In genomic region chr1:2145946-2146835, GRCh38 we compare ENCODE assay signal across 19 cellular contexts. TPM values are rescaled to one million over a fixed set of nuclear protein-coding genes. Genes with fewer than 3 reads are reported as not detected.
A peak's percentile ranks its signal among the peaks of the same experiment; 100 is the strongest.
DNase-seq lines count a peak whose midpoint lies in the region; ATAC-seq and TF ChIP-seq lines count a peak whose summit lies in the region.
"Had no signal": no experiment of that assay in that cellular context is flagged by ENCODE, and none has a peak within 500 bp of the region (broad histone marks: within the 10 kb centered on the region; RNA-seq: fewer than 3 reads in every experiment).

No MANE protein-coding gene starts in this region.

- H3K4me3 ChIP-seq in neutrophil (ENCODE audit: low read depth in 1 of 2, low read length in 1 of 2) (peak overlapping the region; percentile 1 to 17), MM.1S (ENCODE audit: low read length) (no peak overlapping the region)
- H3K4me3 ChIP-seq: dorsolateral prefrontal cortex, neural progenitor cell, SJSA1 had no signal

- H3K27me3 ChIP-seq in neutrophil = no peaks in the 10 kb centered on the region
- peaks cover 73% of the 10 kb centered on the region for H3K27me3 ChIP-seq in MM.1S (replicated peaks; ENCODE audit: insufficient read depth, low read length)
- H3K27me3 ChIP-seq: dorsolateral prefrontal cortex, neural progenitor cell, SJSA1 had no signal

- no peak overlapping the region for H3K4me2 ChIP-seq in MM.1S (ENCODE audit: low read depth, low read length)
- H3K4me2 ChIP-seq: neural progenitor cell had no signal

- no peaks in the 10 kb centered on the region for H3K36me3 Mint-ChIP-seq in activated CD8-positive, alpha-beta memory T cell treated with anti-CD3 and anti-CD28 coated beads, Interleukin-2, amount 10 ng/mL, durations not matched to agents 7 days and 5 days
- H3K36me3 Mint-ChIP-seq in activated naive CD4-positive, alpha-beta T cell treated with anti-CD3 and anti-CD28 coated beads, Interleukin-2, amount 50 U/mL, for 72 hours = no peaks in the 10 kb centered on the region
- H3K36me3 Mint-ChIP-seq: neural progenitor cell had no signal

- H3K36me3 ChIP-seq in neutrophil = no peaks in the 10 kb centered on the region
- no peaks in the 10 kb centered on the region for H3K36me3 ChIP-seq in MM.1S (replicated peaks; ENCODE audit: insufficient read depth, low read length)
- H3K36me3 ChIP-seq: neural progenitor cell, SJSA1 had no signal

- no peaks in the 10 kb centered on the region for H4K20me1 ChIP-seq in MM.1S (ENCODE audit: insufficient read depth, low read length)

- peak overlapping the region; percentile 71 for H3K27ac Mint-ChIP-seq in activated CD8-positive, alpha-beta memory T cell treated with anti-CD3 and anti-CD28 coated beads, Interleukin-2, amount 10 ng/mL, durations not matched to agents 7 days and 5 days
- no peak overlapping the region for H3K27ac Mint-ChIP-seq in activated naive CD4-positive, alpha-beta T cell treated with anti-CD3 and anti-CD28 coated beads, Interleukin-2, amount 50 U/mL, for 72 hours
- H3K27ac Mint-ChIP-seq: neural progenitor cell had no signal

- no peaks in the 10 kb centered on the region for H3F3A ChIP-seq in MM.1S (ENCODE audit: insufficient read depth, low read length)

- no peaks in the 10 kb centered on the region for H3K9me3 Mint-ChIP-seq in activated CD8-positive, alpha-beta memory T cell treated with anti-CD3 and anti-CD28 coated beads, Interleukin-2, amount 10 ng/mL, durations not matched to agents 7 days and 5 days (ENCODE audit: low read depth)
- no peaks in the 10 kb centered on the region for H3K9me3 Mint-ChIP-seq in activated naive CD4-positive, alpha-beta T cell treated with anti-CD3 and anti-CD28 coated beads, Interleukin-2, amount 50 U/mL, for 72 hours
- H3K9me3 Mint-ChIP-seq: neural progenitor cell had no signal

- no peaks in the 10 kb centered on the region for H3K79me2 ChIP-seq in MM.1S (ENCODE audit: low read length)

- no peak overlapping the region for H2AFZ ChIP-seq in MM.1S (ENCODE audit: low read length)
- H2AFZ ChIP-seq: neural progenitor cell had no signal

- no peak overlapping the region for H3K4me3 Mint-ChIP-seq in activated CD8-positive, alpha-beta memory T cell treated with anti-CD3 and anti-CD28 coated beads, Interleukin-2, amount 10 ng/mL, durations not matched to agents 7 days and 5 days
- H3K4me3 Mint-ChIP-seq: neural progenitor cell had no signal

- no peak overlapping the region for H3K9ac ChIP-seq in MM.1S (ENCODE audit: low read length)
- H3K9ac ChIP-seq: neural progenitor cell had no signal

- peak; percentile 60 for DNase-seq in activated CD8-positive, alpha-beta memory T cell treated with anti-CD3 and anti-CD28 coated beads, Interleukin-2, amount 10 ng/mL, durations not matched to agents 7 days and 5 days
- no peak for DNase-seq in activated CD8-positive, alpha-beta memory T cell treated with anti-CD3 and anti-CD28 coated beads, Interleukin-2, amount 50 U/mL, for 48 hours
- DNase-seq in Kasumi-1 (lab: John Stamatoyannopoulos, UW) (peak; percentile 57 to 66), MM.1S (no peak)
- DNase-seq in activated naive CD4-positive, alpha-beta T cell treated with anti-CD3 and anti-CD28 coated beads, Interleukin-2, amount 50 U/mL, for 72 hours (ENCODE audit: low spot score in 2 of 2) = no peak
- DNase-seq in activated CD4-positive, CD25-positive, alpha-beta regulatory T cell treated with anti-CD3 and anti-CD28 coated beads, Interleukin-2, amount 50 U/mL, for 72 hours = no peak
- DNase-seq: activated effector memory CD4-positive, alpha-beta T cell treated with anti-CD3 and anti-CD28 coated beads, Interleukin-2, amount 50 U/mL, for 16 hours; COR-L47; GDM1; mesenchymal stem cell; NCI-H1930; NCI-H510A; substantia nigra; T-helper 9 cell had no signal

- CTCF ChIA-PET in activated CD8-positive, alpha-beta memory T cell treated with anti-CD3 and anti-CD28 coated beads, Interleukin-2, amount 10 ng/mL, durations not matched to agents 7 days and 5 days (lab: Charles Lee) = interaction anchor here (1.3 kb wide), 1 partner anchor 29 kb away, joined by 8 read pairs; no protein-coding TSS in a partner anchor

- no peak for TF ChIP-seq CTCF in neutrophil (IDR thresholded peaks at IDR 0.05)
- no peak for TF ChIP-seq CTCF in MM.1S (IDR thresholded peaks at IDR 0.05; ENCODE audit: low read length)

- H3K27me3 Mint-ChIP-seq in activated CD8-positive, alpha-beta memory T cell treated with anti-CD3 and anti-CD28 coated beads, Interleukin-2, amount 10 ng/mL, durations not matched to agents 7 days and 5 days = no peaks in the 10 kb centered on the region

- H3K9me2 ChIP-seq in MM.1S (replicated peaks; ENCODE audit: insufficient read depth, low read length) = no peaks in the 10 kb centered on the region

- peaks cover 10% of the 10 kb centered on the region for H3K4me1 Mint-ChIP-seq in activated CD8-positive, alpha-beta memory T cell treated with anti-CD3 and anti-CD28 coated beads, Interleukin-2, amount 10 ng/mL, durations not matched to agents 7 days and 5 days
- H3K4me1 Mint-ChIP-seq: neural progenitor cell had no signal

- peak overlapping the region; percentile 99 for H3K27ac ChIP-seq in neutrophil
- H3K27ac ChIP-seq in MM.1S (ENCODE audit: low read length) = no peak overlapping the region
- H3K27ac ChIP-seq: neural progenitor cell, SJSA1 had no signal

- peaks cover 98% of the 10 kb centered on the region in 2 experiments for H3K4me1 ChIP-seq in neutrophil (ENCODE audit: control insufficient read depth in 1 of 2, insufficient read depth in 1 of 2, low read depth in 1 of 2, low read length in 1 of 2)
- no peaks in the 10 kb centered on the region for H3K4me1 ChIP-seq in MM.1S (ENCODE audit: low read length)
- H3K4me1 ChIP-seq: neural progenitor cell, SJSA1 had no signal

- no peaks in the 10 kb centered on the region for H3K9me3 ChIP-seq in neutrophil
- no peaks in the 10 kb centered on the region for H3K9me3 ChIP-seq in MM.1S (replicated peaks; ENCODE audit: insufficient read depth, low read length)
- H3K9me3 ChIP-seq: SJSA1 had no signal

- ATAC-seq in activated CD8-positive, alpha-beta memory T cell treated with anti-CD3 and anti-CD28 coated beads, Interleukin-2, amount 10 ng/mL, durations not matched to agents 7 days and 5 days = peak; percentile 53
- peak; percentile 26 to 75 for ATAC-seq in activated naive CD4-positive, alpha-beta T cell treated with anti-CD3 and anti-CD28 coated beads, Interleukin-2, amount 50 U/mL, for 72 hours
- no peak for ATAC-seq in HG03045 (IDR thresholded peaks at IDR 0.05; ENCODE audit: unreplicated experiment)

RNA-seq across cellular contexts. Expression of gene FAAP20, which starts 48.4 kb away (rescaled TPM):
- 10 to 100 TPM; 52.5 to 55.7 TPM for total RNA-seq in activated CD8-positive, alpha-beta memory T cell treated with anti-CD3 and anti-CD28 coated beads, Interleukin-2, amount 10 ng/mL, durations not matched to agents 7 days and 5 days
- 10 to 100 TPM; 59.1 to 66.9 TPM for total RNA-seq in activated naive CD4-positive, alpha-beta T cell treated with anti-CD3 and anti-CD28 coated beads, Interleukin-2, amount 50 U/mL, for 72 hours

Comparison
In these comparisons a context has a peak if more than half of its experiments do, and no peak if none do; other contexts are left out.
1. DNase-seq: peak in activated CD8-positive, alpha-beta memory T cell treated with anti-CD3 and anti-CD28 coated beads, Interleukin-2, amount 10 ng/mL, durations not matched to agents 7 days and 5 days (single experiment) and Kasumi-1 (2 of 2); none in activated CD8-positive, alpha-beta memory T cell treated with anti-CD3 and anti-CD28 coated beads, Interleukin-2, amount 50 U/mL, for 48 hours (single experiment), activated naive CD4-positive, alpha-beta T cell treated with anti-CD3 and anti-CD28 coated beads, Interleukin-2, amount 50 U/mL, for 72 hours (0 of 2), MM.1S (single experiment) and activated CD4-positive, CD25-positive, alpha-beta regulatory T cell treated with anti-CD3 and anti-CD28 coated beads, Interleukin-2, amount 50 U/mL, for 72 hours (single experiment).